In the genomic region with DNA sequence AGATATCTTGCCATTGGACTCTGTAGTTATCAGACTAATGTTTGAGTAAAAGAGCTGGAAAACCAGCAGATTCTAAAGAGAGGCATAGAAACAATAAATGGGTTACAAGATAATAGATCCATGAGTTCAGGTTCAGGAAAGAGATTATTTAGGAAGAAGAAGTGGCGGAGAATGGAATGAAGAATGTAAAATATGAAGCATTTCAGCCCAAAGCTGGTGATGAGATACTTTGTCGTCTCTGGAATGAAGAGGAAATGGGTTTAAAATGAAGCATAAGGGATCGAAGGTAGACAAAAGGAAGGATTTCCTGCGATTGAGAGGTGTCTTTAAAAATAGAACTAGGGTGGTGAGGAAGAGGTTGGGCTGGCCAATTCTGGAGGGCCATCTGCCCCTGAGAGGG, we compare ENCODE assay signal across 17 cellular contexts. TPM values are rescaled to one million over a fixed set of nuclear protein-coding genes. Genes with fewer than 3 reads are reported as not detected.
A peak's percentile ranks its signal among the peaks of the same experiment; 100 is the strongest.
DNase-seq lines count a peak whose midpoint lies in the region; ATAC-seq and TF ChIP-seq lines count a peak whose summit lies in the region.
"Had no signal": no experiment of that assay in that cellular context is flagged by ENCODE, and none has a peak within 500 bp of the region (broad histone marks: within the 10 kb centered on the region; RNA-seq: fewer than 3 reads in every experiment).

No MANE protein-coding gene starts in this region.

- BruUV-seq in MCF 10A (replicated peaks; lab: Mats Ljungman, UMichigan) = no TSS peak

- H3K36me3 Mint-ChIP-seq in MCF 10A (ENCODE audit: insufficient read depth, unreplicated experiment) = peaks cover 12% of the 10 kb centered on the region
- peaks cover 51 to 58% of the 10 kb centered on the region in 2 donors for H3K36me3 Mint-ChIP-seq in stimulated activated naive B cell treated with anti-CD40 and anti-IgM and Interleukin-4, amounts not matched to agents 10 μg/mL and 1 μg/mL and 100 μg/mL, for 72 hours
- H3K36me3 Mint-ChIP-seq: activated naive CD8-positive, alpha-beta T cell treated with anti-CD3 and anti-CD28 coated beads, Interleukin-2, amount 10 ng/mL, durations not matched to agents 7 days and 5 days had no signal

- peak overlapping the region in 1 of 2 donors; percentile 33 for H3K27ac ChIP-seq in breast epithelium
- peak overlapping the region; percentile 32 for H3K27ac ChIP-seq in angular gyrus (ENCODE audit: low read depth, low read length)
- H3K27ac ChIP-seq in mesodermal cell (ENCODE audit: low read depth, low read length, severe bottlenecking) = peak overlapping the region; percentile 83
- H3K27ac ChIP-seq: 22Rv1, thyroid gland had no signal

- no peaks in the 10 kb centered on the region for H3K9me3 Mint-ChIP-seq in MCF 10A (ENCODE audit: unreplicated experiment)
- H3K9me3 Mint-ChIP-seq in stimulated activated naive B cell treated with anti-CD40 and anti-IgM and Interleukin-4, amounts not matched to agents 10 μg/mL and 1 μg/mL and 100 μg/mL, for 72 hours = no peaks in the 10 kb centered on the region
- H3K9me3 Mint-ChIP-seq: activated naive CD8-positive, alpha-beta T cell treated with anti-CD3 and anti-CD28 coated beads, Interleukin-2, amount 10 ng/mL, durations not matched to agents 7 days and 5 days; CD4-positive, alpha-beta T cell; nephron progenitor cell had no signal

- no peak for DNase-seq in MCF 10A (ENCODE audit: unreplicated experiment)
- no peak for DNase-seq in breast epithelium (ENCODE audit: low spot score in 2 of 2)
- DNase-seq in stimulated activated naive B cell treated with anti-CD40 and anti-IgM and Interleukin-4, amounts not matched to agents 10 μg/mL and 1 μg/mL and 100 μg/mL, for 72 hours = no peak
- no peak for DNase-seq in NCI-H526 treated with DMSO at 0.1 percent for 48 hours (lab: John Stamatoyannopoulos, UW)
- no peak for DNase-seq in dermis blood vessel endothelial cell
- DNase-seq: activated naive CD8-positive, alpha-beta T cell treated with anti-CD3 and anti-CD28 coated beads, Interleukin-2, amount 10 ng/mL, durations not matched to agents 7 days and 5 days; CD4-positive, alpha-beta T cell; heart right ventricle; NCI-H187; nephron progenitor cell; T-helper 1 cell; thyroid gland had no signal

- 92 to 95% methylated on average over 4 of the region's 4 CpGs for WGBS in mesodermal cell (ENCODE audit: insufficient coverage in 2 of 2), 2 experiments

- TF ChIP-seq CTCF in MCF 10A (IDR thresholded peaks at IDR 0.05; ENCODE audit: unreplicated experiment) (no peak), breast epithelium (IDR thresholded peaks at IDR 0.05) (no peak)

- no peaks in the 10 kb centered on the region for H3K27me3 Mint-ChIP-seq in MCF 10A (ENCODE audit: insufficient read depth, unreplicated experiment)
- no peaks in the 10 kb centered on the region for H3K27me3 Mint-ChIP-seq in stimulated activated naive B cell treated with anti-CD40 and anti-IgM and Interleukin-4, amounts not matched to agents 10 μg/mL and 1 μg/mL and 100 μg/mL, for 72 hours

- no peaks in the 10 kb centered on the region for H3K27me3 ChIP-seq in breast epithelium
- H3K27me3 ChIP-seq: heart right ventricle, thyroid gland had no signal

- CTCF ChIA-PET in MCF 10A (lab: Yijun Ruan, JAX) = interaction anchor here (0.8 kb wide), 1 partner anchor 13 kb away, joined by 3 read pairs; no protein-coding TSS in a partner anchor

- ATAC-seq in stimulated activated naive B cell treated with anti-CD40 and anti-IgM and Interleukin-4, amounts not matched to agents 10 μg/mL and 1 μg/mL and 100 μg/mL, for 72 hours (replicated peaks) = no peak
- ATAC-seq in HG03095 (IDR thresholded peaks at IDR 0.05; ENCODE audit: unreplicated experiment) = no peak

- H3K4me3 Mint-ChIP-seq in MCF 10A (ENCODE audit: unreplicated experiment) = no peak overlapping the region
- peak overlapping the region; percentile 20 to 55 for H3K4me3 Mint-ChIP-seq in stimulated activated naive B cell treated with anti-CD40 and anti-IgM and Interleukin-4, amounts not matched to agents 10 μg/mL and 1 μg/mL and 100 μg/mL, for 72 hours
- H3K4me3 Mint-ChIP-seq: activated naive CD8-positive, alpha-beta T cell treated with anti-CD3 and anti-CD28 coated beads, Interleukin-2, amount 10 ng/mL, durations not matched to agents 7 days and 5 days; CD4-positive, alpha-beta T cell; nephron progenitor cell had no signal

- no peak for TF ChIP-seq POLR2A in breast epithelium (IDR thresholded peaks at IDR 0.05)

- intact Hi-C loops in MCF 10A (cut with micrococcal nuclease) (no loop called here), breast epithelium (cut with DNase I; ENCODE audit: low total_unique reads) (no loop called here)

- H3K4me3 ChIP-seq in breast epithelium (no peak overlapping the region), mesodermal cell (ENCODE audit: extremely low read depth, insufficient read depth, low read length, poor library complexity, severe bottlenecking) (no peak overlapping the region)
- H3K4me3 ChIP-seq: lung, thyroid gland had no signal

- H3K4me1 ChIP-seq in breast epithelium (no peaks in the 10 kb centered on the region), mesodermal cell (ENCODE audit: control insufficient read depth, insufficient read depth, low read length, poor library complexity, severe bottlenecking) (peaks cover 47% of the 10 kb centered on the region)
- H3K4me1 ChIP-seq: thyroid gland had no signal

- H3K9me3 ChIP-seq in breast epithelium = no peaks in the 10 kb centered on the region
- H3K9me3 ChIP-seq in mesodermal cell (ENCODE audit: control insufficient read depth, low read length) = no peaks in the 10 kb centered on the region
- H3K9me3 ChIP-seq: heart right ventricle, thyroid gland had no signal

- no peaks in the 10 kb centered on the region for H3K36me3 ChIP-seq in breast epithelium
- H3K36me3 ChIP-seq in mesodermal cell (ENCODE audit: control insufficient read depth, insufficient read depth, low read length) = no peaks in the 10 kb centered on the region
- H3K36me3 ChIP-seq: heart right ventricle, thyroid gland had no signal

- POLR2A ChIA-PET in MCF 10A (lab: Yijun Ruan, JAX) = interaction anchor here (0.6 to 1.1 kb wide), 5 partner anchors 16 to 189 kb away, joined by 3 read pairs; no protein-coding TSS in a partner anchor

- H3K4me1 Mint-ChIP-seq in MCF 10A (ENCODE audit: insufficient read depth, unreplicated experiment) = peaks cover 25% of the 10 kb centered on the region
- H3K4me1 Mint-ChIP-seq in stimulated activated naive B cell treated with anti-CD40 and anti-IgM and Interleukin-4, amounts not matched to agents 10 μg/mL and 1 μg/mL and 100 μg/mL, for 72 hours = peaks cover 78 to 87% of the 10 kb centered on the region in 2 donors

- H3K27ac Mint-ChIP-seq in MCF 10A (ENCODE audit: low read depth, unreplicated experiment) = peak overlapping the region; percentile 25
- peak overlapping the region; percentile 92 for H3K27ac Mint-ChIP-seq in stimulated activated naive B cell treated with anti-CD40 and anti-IgM and Interleukin-4, amounts not matched to agents 10 μg/mL and 1 μg/mL and 100 μg/mL, for 72 hours
- H3K27ac Mint-ChIP-seq: activated naive CD8-positive, alpha-beta T cell treated with anti-CD3 and anti-CD28 coated beads, Interleukin-2, amount 10 ng/mL, durations not matched to agents 7 days and 5 days; CD4-positive, alpha-beta T cell had no signal

RNA-seq across cellular contexts. Expression of a gene that starts 36.6 kb away (rescaled TPM):
- total RNA-seq in MCF 10A (2022) = 4.3 and 5.3 TPM in 2 replicates
- total RNA-seq in breast epithelium = 10 to 100 TPM in 1 of 3 donors, 1 to 10 TPM in 1, under 1 TPM in 1; 0.64 to 13.5 (median 6.2) TPM
- polyA plus RNA-seq in mesodermal cell (2013, experiment 1 of 2) = 11.3 TPM
- 11.6 TPM for polyA plus RNA-seq in mesodermal cell (2013, experiment 2 of 2)
- total RNA-seq in dermis blood vessel endothelial cell = under 0.01 and 0.23 TPM in 2 replicates
